8 cellular contexts compared by ENCODE assay signal in the genomic region with DNA sequence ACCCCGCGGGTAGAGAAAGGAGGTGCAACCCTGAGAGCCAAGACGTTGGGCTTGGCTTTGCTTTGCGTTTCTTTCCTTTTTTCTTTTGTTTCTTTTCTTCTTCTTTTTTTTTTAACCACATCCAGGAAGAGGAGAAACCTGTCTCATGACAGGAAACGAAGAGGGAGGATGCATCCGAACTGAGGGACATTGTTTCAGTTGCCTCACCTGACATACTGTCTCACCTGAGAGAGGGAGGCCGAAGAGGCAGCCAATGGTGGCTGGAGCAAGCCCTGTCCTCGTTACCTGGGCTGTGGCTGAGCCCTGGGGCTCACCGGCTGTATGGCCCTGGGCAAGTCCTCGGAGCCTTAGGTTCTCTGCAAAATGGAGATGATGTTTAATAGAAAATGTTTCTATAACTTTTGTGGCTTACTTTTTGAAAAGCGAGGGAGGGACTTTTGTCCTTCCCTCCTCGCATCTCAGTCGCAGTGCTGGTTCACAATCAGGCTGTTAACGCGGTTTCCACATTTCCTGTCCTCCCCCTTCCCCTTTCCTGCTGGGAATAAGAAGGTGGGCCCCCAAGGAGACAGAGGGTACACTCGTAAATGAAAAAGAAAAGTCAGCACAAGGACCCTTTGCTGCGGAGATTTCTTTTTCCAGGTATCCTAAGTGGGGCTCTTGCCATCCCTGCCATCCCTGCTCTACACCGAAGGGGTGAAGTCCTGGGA. TPM values are rescaled to one million over a fixed set of nuclear protein-coding genes. Genes with fewer than 3 reads are reported as not detected.
DNase-seq lines count a peak whose midpoint lies in the region; ATAC-seq and TF ChIP-seq lines count a peak whose summit lies in the region.

No MANE protein-coding gene starts in this region.

- H3K36me3 ChIP-seq in HAP-1 (replicated peaks) (no peaks in the 10 kb centered on the region), MG63 (no peaks in the 10 kb centered on the region; the same call in 1 of the 2 replicates)

- H3K9me3 Mint-ChIP-seq in activated naive CD4-positive, alpha-beta T cell treated with anti-CD3 and anti-CD28 coated beads, Interleukin-2, amount 10 ng/mL, durations not matched to agents 7 days and 5 days: no peaks in the 10 kb centered on the region

- DNase-seq in HAP-1 (ENCODE audit: low spot score in 2 of 2) (peak in 1 of 2 experiments; percentile 18), MG63 (no peak), iPS-NIHi11 (ENCODE audit: low spot score) (peak; percentile 34), NCI-H774 (lab: John Stamatoyannopoulos, UW) (no peak), GDM1 (lab: John Stamatoyannopoulos, UW) (no peak)
- DNase-seq in activated naive CD4-positive, alpha-beta T cell treated with anti-CD3 and anti-CD28 coated beads, Interleukin-2, amount 10 ng/mL, durations not matched to agents 7 days and 5 days: peak; percentile 65
- peak; percentile 3 to 6 for DNase-seq in stimulated activated CD8-positive, alpha-beta memory T cell treated with anti-CD3 and anti-CD28 coated beads, Interleukin-2, amount 100 ng/mL, for 48 hours (ENCODE audit: low read depth in 2 of 2)

- H3K9me3 ChIP-seq in HAP-1 (no peaks in the 10 kb centered on the region), MG63 (no peaks in the 10 kb centered on the region)

- H3K27me3 Mint-ChIP-seq in activated naive CD4-positive, alpha-beta T cell treated with anti-CD3 and anti-CD28 coated beads, Interleukin-2, amount 10 ng/mL, durations not matched to agents 7 days and 5 days: peaks cover 58% of the 10 kb centered on the region

- in situ Hi-C loops in HAP-1 (cut with MboI; ENCODE audit: low sequenced_read_pairs): no loop called here

- peak overlapping the region; percentile 90 for H3K27ac Mint-ChIP-seq in activated naive CD4-positive, alpha-beta T cell treated with anti-CD3 and anti-CD28 coated beads, Interleukin-2, amount 10 ng/mL, durations not matched to agents 7 days and 5 days

- peaks cover 22% of the 10 kb centered on the region for H3K4me1 Mint-ChIP-seq in activated naive CD4-positive, alpha-beta T cell treated with anti-CD3 and anti-CD28 coated beads, Interleukin-2, amount 10 ng/mL, durations not matched to agents 7 days and 5 days

- H3K4me1 ChIP-seq in HAP-1: peaks cover 8% of the 10 kb centered on the region

- TF ChIP-seq POLR2A in GM18505 (IDR thresholded peaks at IDR 0.05; ENCODE audit: borderline replicate concordance, extremely low read depth, insufficient read depth, insufficient read length): no peak

- H3K4me3 ChIP-seq in HAP-1 (peak overlapping the region; percentile 47), MG63 (peak overlapping the region; percentile 61)

- H3K27me3 ChIP-seq in HAP-1 (ENCODE audit: low read depth) (no peaks in the 10 kb centered on the region), MG63 (no peaks in the 10 kb centered on the region)

- peak overlapping the region; percentile 78 for H3K4me3 Mint-ChIP-seq in activated naive CD4-positive, alpha-beta T cell treated with anti-CD3 and anti-CD28 coated beads, Interleukin-2, amount 10 ng/mL, durations not matched to agents 7 days and 5 days

- CTCF ChIA-PET in activated naive CD4-positive, alpha-beta T cell treated with anti-CD3 and anti-CD28 coated beads, Interleukin-2, amount 10 ng/mL, durations not matched to agents 7 days and 5 days (lab: Charles Lee): interaction anchor here (1.1 kb wide), 1 partner anchor 27 kb away, joined by 3 read pairs; no protein-coding TSS in a partner anchor

- peak; percentile 28 for ATAC-seq in GM18505 (IDR thresholded peaks at IDR 0.05; ENCODE audit: unreplicated experiment)

- H3K36me3 Mint-ChIP-seq in activated naive CD4-positive, alpha-beta T cell treated with anti-CD3 and anti-CD28 coated beads, Interleukin-2, amount 10 ng/mL, durations not matched to agents 7 days and 5 days: peaks cover 2% of the 10 kb centered on the region

RNA-seq across cellular contexts. Expression of gene ARHGAP31, which starts 29.4 kb away (rescaled TPM):
- total RNA-seq in MG63 (2014; rRNA removed; shearing (Covaris generic); ENCODE audit: low replicate concordance): 4.2 and 5.0 TPM in 2 replicates

Comparison
In these comparisons a context has a peak if more than half of its experiments do, and no peak if none do; other contexts are left out.
1. DNase-seq: peak in activated naive CD4-positive, alpha-beta T cell treated with anti-CD3 and anti-CD28 coated beads, Interleukin-2, amount 10 ng/mL, durations not matched to agents 7 days and 5 days (single experiment), iPS-NIHi11 (single experiment) and stimulated activated CD8-positive, alpha-beta memory T cell treated with anti-CD3 and anti-CD28 coated beads, Interleukin-2, amount 100 ng/mL, for 48 hours (2 of 2); none in MG63 (single experiment), NCI-H774 (single experiment) and GDM1 (single experiment).